8 cellular contexts compared by ENCODE assay signal in genomic region chr21:44927587-44928461, GRCh38. TPM values are rescaled to one million over a fixed set of nuclear protein-coding genes. Genes with fewer than 3 reads are reported as not detected.
A peak's percentile ranks its signal among the peaks of the same experiment; 100 is the strongest.
DNase-seq lines count a peak whose midpoint lies in the region; ATAC-seq and TF ChIP-seq lines count a peak whose summit lies in the region.

No MANE protein-coding gene starts in this region.

- H2BK120ac ChIP-seq in mesenchymal stem cell (ENCODE audit: low read depth, low read length): peak overlapping the region; percentile 24

- H3K9me3 ChIP-seq in mesenchymal stem cell (ENCODE audit: control insufficient read depth, low read length): peaks cover 3% of the 10 kb centered on the region

- H4K8ac ChIP-seq in mesenchymal stem cell (ENCODE audit: low read length): peak overlapping the region; percentile 72

- H3K4me2 ChIP-seq in mesenchymal stem cell (ENCODE audit: low read length, poor library complexity, severe bottlenecking): peak overlapping the region; percentile 23

- H3K27me3 Mint-ChIP-seq in Calu3 (ENCODE audit: unreplicated experiment): peaks cover 55% of the 10 kb centered on the region
- no peaks in the 10 kb centered on the region for H3K27me3 Mint-ChIP-seq in activated B cell treated with CpG ODN at 0.5 μM for 24 hours

- H3K4ac ChIP-seq in mesenchymal stem cell (ENCODE audit: low read depth in 1 of 2, low read length in 2 of 2): no peak overlapping the region

- H3K4me3 Mint-ChIP-seq in Calu3 (ENCODE audit: low read depth, unreplicated experiment) (peak overlapping the region; percentile 32), activated B cell treated with CpG ODN at 0.5 μM for 24 hours (peak overlapping the region; percentile 79)

- peaks cover 13% of the 10 kb centered on the region for H3K36me3 Mint-ChIP-seq in Calu3 (ENCODE audit: insufficient read depth, unreplicated experiment)
- no peaks in the 10 kb centered on the region for H3K36me3 Mint-ChIP-seq in activated B cell treated with CpG ODN at 0.5 μM for 24 hours (ENCODE audit: low read depth)

- peaks cover 53% of the 10 kb centered on the region for H3K4me1 ChIP-seq in mesenchymal stem cell (ENCODE audit: control insufficient read depth, insufficient read depth, low read depth, low read length)

- H3K23ac ChIP-seq in mesenchymal stem cell (ENCODE audit: low read length in 2 of 2): no peak overlapping the region

- H3K36me3 ChIP-seq in mesenchymal stem cell (ENCODE audit: control insufficient read depth in 1 of 2, insufficient read depth in 2 of 2, low read depth in 1 of 2, low read length in 2 of 2): no peaks in the 10 kb centered on the region

- H3K79me1 ChIP-seq in mesenchymal stem cell (replicated peaks; ENCODE audit: low read length, poor library complexity, severe bottlenecking): no peaks in the 10 kb centered on the region

- H3K4me3 ChIP-seq in cardiac fibroblast (replicated peaks in 1 of 2; ENCODE audit: low read depth in 2 of 2, low read length in 2 of 2) (no peak overlapping the region), mesenchymal stem cell (ENCODE audit: insufficient read depth in 1 of 2, low read depth in 1 of 2, low read length in 2 of 2) (peak overlapping the region in 1 of 2 experiments; percentile 10)

- H3K14ac ChIP-seq in mesenchymal stem cell (ENCODE audit: low read length in 2 of 2): no peak overlapping the region

- TF ChIP-seq CTCF in Calu3 (IDR thresholded peaks at IDR 0.05; ENCODE audit: unreplicated experiment) (no peak), activated B cell treated with CpG ODN at 0.5 μM for 24 hours (IDR thresholded peaks at IDR 0.05) (no peak), cardiac fibroblast (IDR thresholded peaks at IDR 0.05; ENCODE audit: low read depth, low read length) (peak; percentile 28)

- H3K18ac ChIP-seq in mesenchymal stem cell (ENCODE audit: low read depth in 1 of 2, low read length in 2 of 2): peak overlapping the region in 1 of 2 experiments; percentile 34

- H4K91ac ChIP-seq in mesenchymal stem cell (ENCODE audit: low read length): peak overlapping the region; percentile 30

- peak overlapping the region; percentile 39 for H2BK15ac ChIP-seq in mesenchymal stem cell (ENCODE audit: low read depth, poor library complexity, severe bottlenecking)

- peak overlapping the region; percentile 57 for H3K27ac ChIP-seq in mesenchymal stem cell (ENCODE audit: low read length, poor library complexity, severe bottlenecking)

- H2AFZ ChIP-seq in mesenchymal stem cell (ENCODE audit: low read depth, low read length): no peak overlapping the region

- H3K27ac Mint-ChIP-seq in Calu3 (ENCODE audit: unreplicated experiment): peak overlapping the region; percentile 33
- peak overlapping the region; percentile 93 for H3K27ac Mint-ChIP-seq in activated B cell treated with CpG ODN at 0.5 μM for 24 hours

- ATAC-seq in activated B cell treated with CpG ODN at 0.5 μM for 24 hours (ENCODE audit: low read depth): peak; percentile 61
- ATAC-seq in HG02970 (IDR thresholded peaks at IDR 0.05; ENCODE audit: low FRiP score, unreplicated experiment): no peak

- BruUV-seq in Calu3 (replicated peaks; lab: Mats Ljungman, UMichigan): no TSS peak

- CTCF ChIA-PET in Calu3 (lab: Charles Lee) (interaction anchor here (0.6 to 0.7 kb wide), 5 partner anchors 11 to 418 kb away, joined by 3 to 5 read pairs (median 5); no protein-coding TSS in a partner anchor), activated B cell treated with CpG ODN at 0.5 μM for 24 hours (lab: Charles Lee) (interaction anchor here (1.0 to 3.6 kb wide), 3 partner anchors 14 to 35 kb away, joined by 3 to 13 read pairs (median 3); no protein-coding TSS in a partner anchor)

- 29% methylated on average over 13 of the region's 19 CpGs for WGBS in mesenchymal stem cell

- peak overlapping the region; percentile 27 for H3K9ac ChIP-seq in mesenchymal stem cell (ENCODE audit: low read length)

- H2BK12ac ChIP-seq in mesenchymal stem cell (ENCODE audit: low read length in 2 of 2): no peak overlapping the region

- H2AK5ac ChIP-seq in mesenchymal stem cell (ENCODE audit: low read length, severe bottlenecking): peak overlapping the region; percentile 50

- POLR2A ChIA-PET in activated B cell treated with CpG ODN at 0.5 μM for 24 hours (lab: Charles Lee): interaction anchor here (0.6 to 7.6 kb wide), 18 partner anchors 8 to 1027 kb away, joined by 3 to 84 read pairs (median 10); partner anchors contain the start of genes ITGB2, PTTG1IP, SLX9 and SUMO3

- peaks cover 26 to 72% of the 10 kb centered on the region in 2 experiments for H3K27me3 ChIP-seq in mesenchymal stem cell (ENCODE audit: control insufficient read depth in 1 of 2, insufficient read depth in 1 of 2, low read length in 2 of 2)

- peak overlapping the region; percentile 35 for H2BK5ac ChIP-seq in mesenchymal stem cell (ENCODE audit: low read depth, low read length, poor library complexity, severe bottlenecking)

- H3K4me1 Mint-ChIP-seq in Calu3 (ENCODE audit: low read depth, unreplicated experiment): peaks cover 37% of the 10 kb centered on the region
- H3K4me1 Mint-ChIP-seq in activated B cell treated with CpG ODN at 0.5 μM for 24 hours: peaks cover 86% of the 10 kb centered on the region

- no peaks in the 10 kb centered on the region for H3K9me3 Mint-ChIP-seq in Calu3 (ENCODE audit: low read depth, unreplicated experiment)
- no peaks in the 10 kb centered on the region for H3K9me3 Mint-ChIP-seq in activated B cell treated with CpG ODN at 0.5 μM for 24 hours

- intact Hi-C loops in Calu3 (cut with micrococcal nuclease; ENCODE audit: unreplicated experiment) (loop anchor here (5.0 kb wide), 1 partner anchor 56 kb away; the partner anchor contains the start of gene PTTG1IP), activated B cell treated with CpG ODN at 0.5 μM for 24 hours (cut with micrococcal nuclease) (loop anchor here (1.0 to 10.0 kb wide), 5 partner anchors 14 to 593 kb away; partner anchors contain the start of genes CFAP410 and PTTG1IP)

- DNase-seq in Calu3 (peak; percentile 57), HT1080 (ENCODE audit: low read depth) (peak; percentile 84), activated B cell treated with CpG ODN at 0.5 μM for 24 hours (peak; percentile 57), cardiac fibroblast (ENCODE audit: low read depth in 2 of 2) (peak; percentile 56 to 77), mesenchymal stem cell (peak; percentile 76), NCI-H146 treated with DMSO at 0.1 percent for 48 hours (lab: John Stamatoyannopoulos, UW; ENCODE audit: unreplicated experiment) (no peak)
- DNase-seq in stimulated activated CD8-positive, alpha-beta memory T cell treated with anti-CD3 and anti-CD28 coated beads, Interleukin-7, amount 100 ng/mL, for 48 hours (ENCODE audit: extremely low read depth in 1 of 2, low read depth in 1 of 2): peak; percentile 78 to 93

RNA-seq across cellular contexts. Expression of gene ITGB2, which starts 7.1 kb away (rescaled TPM):
- total RNA-seq in Calu3 (2022) (0.42 and 0.47 TPM in 2 replicates), activated B cell treated with CpG ODN at 0.5 μM for 24 hours (124 and 131 TPM in 2 replicates)
- total RNA-seq in HT1080 (2014; rRNA removed; shearing (Covaris generic)): 1.6 and 1.8 TPM in 2 replicates
- 4.4 and 5.4 TPM in 2 replicates for polyA plus RNA-seq in HT1080 (2015; cell fraction: cytosol; rRNA removed)
- polyA plus RNA-seq in HT1080 (2015; cell fraction: nucleus; rRNA removed): 6.5 and 8.3 TPM in 2 replicates
- polyA plus RNA-seq in mesenchymal stem cell (2013, experiment 1 of 2): 0.40 TPM
- polyA plus RNA-seq in mesenchymal stem cell (2013, experiment 2 of 2): 0.14 TPM

RNA-seq across cellular contexts. Expression of gene SLX9, which starts 12.0 kb away (rescaled TPM):
- 24.6 and 28.6 TPM in 2 replicates for total RNA-seq in Calu3 (2022)
- 26.3 and 31.2 TPM in 2 replicates for total RNA-seq in HT1080 (2014; rRNA removed; shearing (Covaris generic))
- polyA plus RNA-seq in HT1080 (2015; cell fraction: cytosol; rRNA removed): 18.0 and 22.7 TPM in 2 replicates
- 10.4 and 14.0 TPM in 2 replicates for polyA plus RNA-seq in HT1080 (2015; cell fraction: nucleus; rRNA removed)
- 26.0 and 34.7 TPM in 2 replicates for total RNA-seq in activated B cell treated with CpG ODN at 0.5 μM for 24 hours
- polyA plus RNA-seq in mesenchymal stem cell (2013, experiment 1 of 2): 14.7 TPM
- 15.1 TPM for polyA plus RNA-seq in mesenchymal stem cell (2013, experiment 2 of 2)

RNA-seq across cellular contexts. Expression of gene PTTG1IP, which starts 54.3 kb away (rescaled TPM):
- total RNA-seq in Calu3 (2022) (135 and 136 TPM in 2 replicates), activated B cell treated with CpG ODN at 0.5 μM for 24 hours (35.3 and 36.6 TPM in 2 replicates)
- total RNA-seq in HT1080 (2014; rRNA removed; shearing (Covaris generic)): 377 and 408 TPM in 2 replicates
- polyA plus RNA-seq in HT1080 (2015; cell fraction: cytosol; rRNA removed): 335 and 348 TPM in 2 replicates
- 228 and 231 TPM in 2 replicates for polyA plus RNA-seq in HT1080 (2015; cell fraction: nucleus; rRNA removed)
- 262 TPM for polyA plus RNA-seq in mesenchymal stem cell (2013, experiment 1 of 2)
- polyA plus RNA-seq in mesenchymal stem cell (2013, experiment 2 of 2): 266 TPM

Comparison
In these comparisons a context has a peak if more than half of its experiments do, and no peak if none do; other contexts are left out.
1. RNA of gene ITGB2, which starts 7.1 kb away (total RNA-seq): 124 to 131 TPM in activated B cell treated with CpG ODN at 0.5 μM for 24 hours; 1.6 to 1.8 TPM in HT1080 and 0.42 to 0.47 TPM in Calu3; every median in the first group is over 10 times any median in the second.